ENCODE assay signal across 8 cellular contexts in genomic region chr10:84328303-84329093, GRCh38. TPM values are rescaled to one million over a fixed set of nuclear protein-coding genes. Genes with fewer than 3 reads are reported as not detected.
DNase-seq lines count a peak whose midpoint lies in the region; ATAC-seq, FAIRE-seq and TF ChIP-seq lines count a peak whose summit lies in the region.

Gene CCSER2, plus strand, starts transcription at chr10:84328589. Its CDS starts 42,464 bp downstream, at chr10:84371053.

- TF ChIP-seq CTCF in A673 (conservative IDR thresholded peaks at IDR 0.05; ENCODE audit: low read depth, low read length) (no peak), WERI-Rb-1 (IDR thresholded peaks at IDR 0.05; ENCODE audit: low read depth, low read length) (peak; percentile 9; the same call in 1 of the 2 replicates), breast epithelium (IDR thresholded peaks at IDR 0.05) (no peak)

- H3K36me3 ChIP-seq in A673 (ENCODE audit: insufficient read depth, low read length, poor library complexity, severe bottlenecking) (no peaks in the 10 kb centered on the region), WERI-Rb-1 (no peaks in the 10 kb centered on the region), breast epithelium (no peaks in the 10 kb centered on the region), small intestine (ENCODE audit: control insufficient read depth in 2 of 2, insufficient read depth in 2 of 2, low read length in 2 of 2) (no peaks in the 10 kb centered on the region)

- FAIRE-seq in small intestine (lab: Jason Lieb, UNC) = no peak

- H3K27ac ChIP-seq in A673 (ENCODE audit: low read depth, low read length, poor library complexity, severe bottlenecking) (peak within 1 kb of the TSS; percentile 84), WERI-Rb-1 (peak within 1 kb of the TSS; percentile 92), breast epithelium (peak within 1 kb of the TSS; percentile 93 to 97), small intestine (ENCODE audit: low read depth in 1 of 2, low read length in 1 of 2) (peak within 1 kb of the TSS; percentile 88 to 98)

- H3K27me3 ChIP-seq in A673 (replicated peaks; ENCODE audit: insufficient read depth, low read depth, low read length, poor library complexity) = no peaks in the 10 kb centered on the region
- no peaks in the 10 kb centered on the region for H3K27me3 ChIP-seq in WERI-Rb-1 (ENCODE audit: insufficient read depth, low read depth, severe bottlenecking)
- H3K27me3 ChIP-seq in breast epithelium = no peaks in the 10 kb centered on the region
- H3K27me3 ChIP-seq in small intestine (ENCODE audit: control insufficient read depth in 2 of 2, insufficient read depth in 2 of 2, low read length in 2 of 2) = no peaks in the 10 kb centered on the region

- CTCF ChIA-PET in A673 (lab: Charles Lee) = interaction anchor here (1.3 kb wide), 1 partner anchor 212 kb away, joined by 3 read pairs; no protein-coding TSS in a partner anchor

- no peak for TF ChIP-seq POLR2A in breast epithelium (IDR thresholded peaks at IDR 0.05)

- ATAC-seq in GM18511 (IDR thresholded peaks at IDR 0.05; ENCODE audit: unreplicated experiment) = peak; percentile 63
- peak; percentile 68 for ATAC-seq in HG03025 (IDR thresholded peaks at IDR 0.05; ENCODE audit: low FRiP score, unreplicated experiment)

- H3K4me3 ChIP-seq in A673 (ENCODE audit: low read depth, low read length, poor library complexity, severe bottlenecking) (peak within 1 kb of the TSS; percentile 97), WERI-Rb-1 (ENCODE audit: low read depth, low read length) (peak within 1 kb of the TSS; percentile 77), breast epithelium (peak within 1 kb of the TSS; percentile 72 to 99 (median 96)), small intestine (ENCODE audit: low read depth in 1 of 2, low read length in 2 of 2) (peak within 1 kb of the TSS; percentile 75 to 95)

- intact Hi-C loops in A673 (cut with micrococcal nuclease; ENCODE audit: unreplicated experiment) = no loop called here
- intact Hi-C loops in breast epithelium (cut with DNase I; ENCODE audit: low total_unique reads) = no loop called here

- no TSS peak for BruUV-seq in A673 (replicated peaks; lab: Mats Ljungman, UMichigan)

- H3K4me1 ChIP-seq in A673 (ENCODE audit: insufficient read depth, low read length, poor library complexity, severe bottlenecking) = peaks cover 10% of the 10 kb centered on the region
- peaks cover 0 to 15% of the 10 kb centered on the region in 2 donors for H3K4me1 ChIP-seq in breast epithelium
- peaks cover 0 to 7% of the 10 kb centered on the region in 2 donors for H3K4me1 ChIP-seq in small intestine (ENCODE audit: control insufficient read depth in 2 of 2, insufficient read depth in 1 of 2, low read depth in 1 of 2, low read length in 1 of 2)

- H3K9me3 ChIP-seq in A673 (ENCODE audit: low read depth, low read length, poor library complexity, severe bottlenecking) (no peaks in the 10 kb centered on the region), WERI-Rb-1 (ENCODE audit: severe bottlenecking) (no peaks in the 10 kb centered on the region), breast epithelium (no peaks in the 10 kb centered on the region), small intestine (ENCODE audit: control insufficient read depth, low read depth) (no peaks in the 10 kb centered on the region)

- POLR2A ChIA-PET in A673 (lab: Charles Lee; ENCODE audit: low non-redundant PET) = no interaction called here

- 0 to 2% (median 0%) methylated on average over 38 to 105 of the region's 105 CpGs for WGBS in small intestine, 3 donors

- peak; percentile 88 for DNase-seq in A673 (ENCODE audit: low spot score)
- DNase-seq in NCI-H2171 (lab: John Stamatoyannopoulos, UW) = peak; percentile 70
- DNase-seq in WERI-Rb-1 = peak; percentile 96
- DNase-seq in breast epithelium (ENCODE audit: low spot score in 2 of 2) = peak; percentile 95 to 96
- DNase-seq in iPS-NIHi11 (ENCODE audit: low spot score) = peak; percentile 98
- DNase-seq in small intestine = peak; percentile 94

RNA-seq across cellular contexts. Expression of gene CCSER2, which starts in this region (rescaled TPM):
- total RNA-seq in A673 (2021) (44.1 and 44.4 TPM in 2 replicates), breast epithelium (10 to 100 TPM; 49.8 to 61.2 (median 49.9) TPM)
- 10 to 100 TPM in 2 of 3 donors, 1 to 10 TPM in 1; 9.8 to 22.8 (median 20.0) TPM for polyA plus RNA-seq in small intestine

Comparison
In these comparisons a context has a peak if more than half of its experiments do, and no peak if none do; other contexts are left out.
1. Peak in every context shown above with its lines: DNase-seq, ATAC-seq, H3K4me3 ChIP-seq and H3K27ac ChIP-seq.